19 cellular contexts compared by ENCODE assay signal in the genomic region with DNA sequence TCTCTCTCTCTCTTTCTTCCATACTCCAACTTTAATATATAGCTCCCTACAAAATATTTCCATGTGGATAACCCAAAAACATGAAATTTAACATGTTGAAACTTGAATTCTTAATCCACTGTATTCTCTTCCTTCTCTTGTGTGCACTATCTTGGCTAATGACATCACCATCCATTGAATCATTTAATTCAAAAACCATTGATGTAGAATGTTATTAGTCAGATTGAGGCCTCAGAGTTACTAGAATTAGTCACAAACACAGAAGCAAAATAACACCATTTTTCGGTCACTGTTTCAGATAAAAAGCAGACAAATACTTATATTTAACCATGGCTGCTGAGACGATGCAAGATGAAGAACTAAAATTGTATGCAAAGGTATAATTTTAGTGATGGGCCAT.
A peak's percentile ranks its signal among the peaks of the same experiment; 100 is the strongest.
DNase-seq lines count a peak whose midpoint lies in the region; TF ChIP-seq lines count a peak whose summit lies in the region.
"Had no signal": no experiment of that assay in that cellular context is flagged by ENCODE, and none has a peak within 500 bp of the region (broad histone marks: within the 10 kb centered on the region; RNA-seq: fewer than 3 reads in every experiment).

No MANE protein-coding gene starts in this region.

- peaks cover 5% of the 10 kb centered on the region for H3K9me3 ChIP-seq in mammary epithelial cell (replicated peaks; ENCODE audit: insufficient read depth, low read length)

- H3K36me3 Mint-ChIP-seq in MCF 10A (ENCODE audit: insufficient read depth, unreplicated experiment): no peaks in the 10 kb centered on the region
- H3K36me3 Mint-ChIP-seq: CD14-positive monocyte; CD8-positive, alpha-beta T cell had no signal

- no peaks in the 10 kb centered on the region for H3K36me3 ChIP-seq in mammary epithelial cell (ENCODE audit: insufficient read depth, low read length)
- no peaks in the 10 kb centered on the region for H3K36me3 ChIP-seq in H7 (replicated peaks; ENCODE audit: control insufficient read depth, insufficient read depth, low read length)
- H3K36me3 ChIP-seq: BLaER1 had no signal

- H3K4me1 Mint-ChIP-seq in MCF 10A (ENCODE audit: insufficient read depth, unreplicated experiment): peaks cover 6% of the 10 kb centered on the region
- H3K4me1 Mint-ChIP-seq: CD14-positive monocyte had no signal

- peaks cover 23% of the 10 kb centered on the region for H3K9me3 Mint-ChIP-seq in MCF 10A (ENCODE audit: unreplicated experiment)

- no peaks in the 10 kb centered on the region for H3K4me1 ChIP-seq in mammary epithelial cell (ENCODE audit: insufficient read depth, low read length)

- no TSS peak for BruUV-seq in MCF 10A (replicated peaks; lab: Mats Ljungman, UMichigan)
- BruUV-seq in mammary epithelial cell (replicated peaks; lab: Mats Ljungman, UMichigan): no TSS peak

- no peaks in the 10 kb centered on the region for H3K79me2 ChIP-seq in mammary epithelial cell (ENCODE audit: insufficient read depth, low read length)

- no peak for TF ChIP-seq CTCF in MCF 10A (IDR thresholded peaks at IDR 0.05; ENCODE audit: unreplicated experiment)
- TF ChIP-seq CTCF in mammary epithelial cell (conservative IDR thresholded peaks at IDR 0.05 in 1 of 2, IDR thresholded peaks at IDR 0.05 in 1 of 2; ENCODE audit: extremely low read depth in 1 of 2, insufficient read depth in 1 of 2, low read depth in 1 of 2, low read length in 2 of 2): no peak
- no peak for TF ChIP-seq CTCF in epithelial cell of esophagus (IDR thresholded peaks at IDR 0.05; ENCODE audit: insufficient read depth, low read depth, low read length, missing control alignments)

- no peaks in the 10 kb centered on the region for H3K27me3 Mint-ChIP-seq in MCF 10A (ENCODE audit: insufficient read depth, unreplicated experiment)

- DNase-seq in MCF 10A (ENCODE audit: unreplicated experiment): no peak
- no peak for DNase-seq in mammary epithelial cell
- peak; percentile 3 for DNase-seq in RKO (ENCODE audit: low spot score)
- DNase-seq in epithelial cell of esophagus (ENCODE audit: low read depth): peak; percentile 49
- DNase-seq in renal cortical epithelial cell (ENCODE audit: low read depth): peak; percentile 7
- DNase-seq in H7: no peak
- DNase-seq in stimulated activated CD4-positive, alpha-beta T cell treated with anti-CD3 and anti-CD28 coated beads, Interleukin-2, amount 100 ng/mL, for 24 hours: no peak
- DNase-seq in activated effector memory CD4-positive, alpha-beta T cell treated with anti-CD3 and anti-CD28 coated beads, Interleukin-2, amount 50 U/mL, for 16 hours: no peak
- DNase-seq: 8988T; Calu3; CD8-positive, alpha-beta T cell; DMS79 treated with DMSO at 0.1 percent for 48 hours; GF-D8; GM23248; HCEC 1CT; IMR-90 had no signal

- H4K20me1 ChIP-seq in mammary epithelial cell (ENCODE audit: insufficient read depth, low read length): no peaks in the 10 kb centered on the region
- H4K20me1 ChIP-seq: BLaER1 had no signal

- peak overlapping the region; percentile 33 for H3K27ac Mint-ChIP-seq in MCF 10A (ENCODE audit: low read depth, unreplicated experiment)
- H3K27ac Mint-ChIP-seq: CD14-positive monocyte; CD8-positive, alpha-beta T cell had no signal

- H3K27me3 ChIP-seq in mammary epithelial cell (ENCODE audit: insufficient read depth, low read length) (no peaks in the 10 kb centered on the region), H7 (ENCODE audit: control insufficient read depth, insufficient read depth, low read length) (no peaks in the 10 kb centered on the region)
- H3K27me3 ChIP-seq: BLaER1 had no signal

- no peak overlapping the region for H3K9ac ChIP-seq in mammary epithelial cell (ENCODE audit: insufficient read depth, low read length)
- H3K9ac ChIP-seq: BLaER1, GM23248 had no signal

- POLR2A ChIA-PET in MCF 10A (lab: Yijun Ruan, JAX): no interaction called here

- H3K4me3 Mint-ChIP-seq in MCF 10A (ENCODE audit: unreplicated experiment): no peak overlapping the region
- H3K4me3 Mint-ChIP-seq: CD14-positive monocyte; CD8-positive, alpha-beta T cell had no signal

- H3K4me3 ChIP-seq in mammary epithelial cell (replicated peaks in 1 of 3; ENCODE audit: insufficient read depth in 1 of 3, low read depth in 2 of 3, low read length in 3 of 3): no peak overlapping the region
- H3K4me3 ChIP-seq in epithelial cell of esophagus (ENCODE audit: low read length): no peak overlapping the region
- H3K4me3 ChIP-seq in H7 (ENCODE audit: insufficient read depth, low read depth, low read length): no peak overlapping the region
- H3K4me3 ChIP-seq: BLaER1, GM23248 had no signal

- 59% methylated on average over 2 of the region's 2 CpGs for WGBS in mammary epithelial cell (ENCODE audit: low coverage, missing lambda C conversion rate)

- intact Hi-C loops in MCF 10A (cut with micrococcal nuclease): no loop called here
- intact Hi-C loops in mammary epithelial cell (cut with micrococcal nuclease): no loop called here

- CTCF ChIA-PET in MCF 10A (lab: Yijun Ruan, JAX) (no interaction called here), mammary epithelial cell (lab: Charles Lee; ENCODE audit: low non-redundant PET) (no interaction called here)

- H2AFZ ChIP-seq in mammary epithelial cell (ENCODE audit: low read depth, low read length): no peak overlapping the region
- H2AFZ ChIP-seq: GM23248 had no signal

- no peak overlapping the region for H3K27ac ChIP-seq in mammary epithelial cell (ENCODE audit: insufficient read depth, low read depth, low read length)
- H3K27ac ChIP-seq: BLaER1, GM23248, HL-60 had no signal

- in situ Hi-C loops in mammary epithelial cell (cut with MboI; ENCODE audit: low sequenced_read_pairs in 2 of 2): no loop called here

- H3K4me2 ChIP-seq in mammary epithelial cell (ENCODE audit: insufficient read depth, low read depth, low read length): no peak overlapping the region
- H3K4me2 ChIP-seq: BLaER1 had no signal

- dilution Hi-C loops in mammary epithelial cell (cut with HindIII; ENCODE audit: low sequenced_read_pairs): no loop called here

Comparison
In these comparisons a context has a peak if more than half of its experiments do, and no peak if none do; other contexts are left out.
1. DNase-seq: peak in RKO (single experiment), epithelial cell of esophagus (single experiment) and renal cortical epithelial cell (single experiment); none in MCF 10A (single experiment), mammary epithelial cell (single experiment), H7 (single experiment), stimulated activated CD4-positive, alpha-beta T cell treated with anti-CD3 and anti-CD28 coated beads, Interleukin-2, amount 100 ng/mL, for 24 hours (0 of 2) and activated effector memory CD4-positive, alpha-beta T cell treated with anti-CD3 and anti-CD28 coated beads, Interleukin-2, amount 50 U/mL, for 16 hours (single experiment).